Comparison of ENCODE assay signal across 1 cellular context in the genomic region with DNA sequence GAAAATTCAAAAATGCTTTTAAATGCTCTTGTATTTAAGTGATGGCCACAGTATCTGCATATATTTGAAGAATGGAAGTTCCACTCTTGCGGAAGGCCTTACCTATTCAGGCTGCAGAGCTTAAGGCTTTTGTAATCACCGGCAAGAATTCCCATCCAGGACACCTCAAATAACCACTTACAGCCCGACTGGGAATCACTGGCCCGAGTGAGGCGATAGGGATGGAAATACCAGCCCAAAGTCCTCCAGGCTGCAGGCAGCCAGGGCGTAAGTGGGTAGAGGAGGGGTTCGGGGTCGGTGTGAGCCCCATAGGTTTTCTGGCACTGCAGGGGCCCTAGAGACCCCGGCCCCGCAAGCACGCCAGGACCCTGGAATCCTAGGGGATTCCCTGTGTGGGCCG.
TF ChIP-seq lines count a peak whose summit lies in the region.

No MANE protein-coding gene starts in this region.

TF ChIP-seq in IMR-90, 13 proteins besides CTCF, POLR2A, EP300 and RAD21 (continued from another document):
- TF ChIP-seq, protein P1, sequence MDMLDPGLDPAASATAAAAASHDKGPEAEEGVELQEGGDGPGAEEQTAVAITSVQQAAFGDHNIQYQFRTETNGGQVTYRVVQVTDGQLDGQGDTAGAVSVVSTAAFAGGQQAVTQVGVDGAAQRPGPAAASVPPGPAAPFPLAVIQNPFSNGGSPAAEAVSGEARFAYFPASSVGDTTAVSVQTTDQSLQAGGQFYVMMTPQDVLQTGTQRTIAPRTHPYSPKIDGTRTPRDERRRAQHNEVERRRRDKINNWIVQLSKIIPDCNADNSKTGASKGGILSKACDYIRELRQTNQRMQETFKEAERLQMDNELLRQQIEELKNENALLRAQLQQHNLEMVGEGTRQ (IDR thresholded peaks at IDR 0.05; ENCODE audit: low read depth, low read length) = no peak
- no peak for TF ChIP-seq CEBPB (IDR thresholded peaks at IDR 0.05; ENCODE audit: low read depth, low read length)
- TF ChIP-seq SMC3 (IDR thresholded peaks at IDR 0.05; ENCODE audit: low read depth, low read length) = no peak
- no peak for TF ChIP-seq RFX5 (IDR thresholded peaks at IDR 0.05; ENCODE audit: low read depth, low read length)
TF ChIP-seq in IMR-90: peak in this region for 0.
